Comparison of ENCODE assay signal across 19 cellular contexts in genomic region chr9:137952976-137953666, GRCh38.
DNase-seq lines count a peak whose midpoint lies in the region; FAIRE-seq and TF ChIP-seq lines count a peak whose summit lies in the region.
"Had no signal": no experiment of that assay in that cellular context is flagged by ENCODE, and none has a peak within 500 bp of the region (broad histone marks: within the 10 kb centered on the region; RNA-seq: fewer than 3 reads in every experiment).

No MANE protein-coding gene starts in this region.

- H3F3A ChIP-seq in smooth muscle cell (ENCODE audit: low read depth): no peaks in the 10 kb centered on the region

- DNase-seq in activated CD8-positive, alpha-beta memory T cell treated with anti-CD3 and anti-CD28 coated beads for 24 hours: peak; percentile 17
- no peak for DNase-seq in activated CD8-positive, alpha-beta memory T cell treated with anti-CD3 and anti-CD28 coated beads, Interleukin-2, amount 50 U/mL, for 48 hours
- peak; percentile 12 for DNase-seq in GM13976 (ENCODE audit: low spot score)
- peak; percentile 16 for DNase-seq in cerebellar cortex (ENCODE audit: low spot score)
- DNase-seq in osteoblast (ENCODE audit: insufficient read length, low spot score, missing footprints): peak; percentile 53
- no peak for DNase-seq in NCI-H1105 treated with DMSO at 0.1 percent for 48 hours (lab: John Stamatoyannopoulos, UW)
- no peak for DNase-seq in smooth muscle cell (lab: John Stamatoyannopoulos, UW; ENCODE audit: unreplicated experiment)
- DNase-seq in GM19239 (ENCODE audit: insufficient read length, low spot score): no peak
- DNase-seq: 8988T, DND-41, KBM-7, NCI-H187 treated with DMSO at 0.1 percent for 48 hours, NCI-H2227 treated with DMSO at 0.1 percent for 48 hours, NCI-H524, NCI-H82, OCI-M1, SHP77 treated with DMSO at 0.1 percent for 48 hours had no signal

- no peaks in the 10 kb centered on the region for H3K79me2 ChIP-seq in osteoblast (ENCODE audit: insufficient read depth, low read length)
- H3K79me2 ChIP-seq in smooth muscle cell (ENCODE audit: low read depth): no peaks in the 10 kb centered on the region

- TF ChIP-seq CTCF in GM13976 (IDR thresholded peaks at IDR 0.05; ENCODE audit: borderline replicate concordance, control extremely low read depth, extremely low read depth, insufficient read depth, missing control alignments): no peak
- no peak for TF ChIP-seq CTCF in osteoblast (IDR thresholded peaks at IDR 0.05; ENCODE audit: extremely low read depth, low read depth, low read length)
- no peak for TF ChIP-seq CTCF in smooth muscle cell (IDR thresholded peaks at IDR 0.05; ENCODE audit: borderline replicate concordance, insufficient read depth, poor library complexity, severe bottlenecking)

- no peak overlapping the region for H3K9ac ChIP-seq in smooth muscle cell (ENCODE audit: low read depth)

- no peak for FAIRE-seq in GM19239 (lab: Jason Lieb, UNC)
- FAIRE-seq: G401.6, HepG2 had no signal

- H3K4me1 ChIP-seq in osteoblast (ENCODE audit: insufficient read depth, low read length): no peaks in the 10 kb centered on the region
- H3K4me1 ChIP-seq in smooth muscle cell (ENCODE audit: low read depth): no peaks in the 10 kb centered on the region

- H3K4me2 ChIP-seq in osteoblast (ENCODE audit: insufficient read depth, low read length): no peak overlapping the region
- no peak overlapping the region for H3K4me2 ChIP-seq in smooth muscle cell

- H3K4me3 ChIP-seq in osteoblast (ENCODE audit: insufficient read depth, low read length): no peak overlapping the region
- no peak overlapping the region for H3K4me3 ChIP-seq in smooth muscle cell

- in situ Hi-C loops in GM13976 (cut with MboI; ENCODE audit: low sequenced_read_pairs, unreplicated experiment): no loop called here

- H3K27me3 ChIP-seq in osteoblast (ENCODE audit: insufficient read depth, low read length): no peaks in the 10 kb centered on the region
- H3K27me3 ChIP-seq in smooth muscle cell (ENCODE audit: low read depth): no peaks in the 10 kb centered on the region

- 95% methylated on average over 12 of the region's 12 CpGs for WGBS in smooth muscle cell (ENCODE audit: low lambda C conversion rate)

- no peak overlapping the region for H3K27ac ChIP-seq in osteoblast (ENCODE audit: low read depth, low read length)
- no peak overlapping the region for H3K27ac ChIP-seq in smooth muscle cell (ENCODE audit: low read depth)

- H3K9me3 ChIP-seq in osteoblast (ENCODE audit: low read depth, low read length) (no peaks in the 10 kb centered on the region), smooth muscle cell (replicated peaks; ENCODE audit: low read depth) (no peaks in the 10 kb centered on the region)

- no peaks in the 10 kb centered on the region for H4K20me1 ChIP-seq in osteoblast (ENCODE audit: insufficient read depth, low read length)
- H4K20me1 ChIP-seq in smooth muscle cell (ENCODE audit: low read depth): no peaks in the 10 kb centered on the region

- H2AFZ ChIP-seq in osteoblast (ENCODE audit: low read length): no peak overlapping the region
- H2AFZ ChIP-seq in smooth muscle cell (ENCODE audit: low read depth): no peak overlapping the region

- H3K36me3 ChIP-seq in osteoblast (ENCODE audit: insufficient read depth, low read length) (no peaks in the 10 kb centered on the region), smooth muscle cell (ENCODE audit: low read depth) (no peaks in the 10 kb centered on the region)

Comparison
In these comparisons a context has a peak if more than half of its experiments do, and no peak if none do; other contexts are left out.
1. DNase-seq: peak in activated CD8-positive, alpha-beta memory T cell treated with anti-CD3 and anti-CD28 coated beads for 24 hours (single experiment), GM13976 (single experiment), cerebellar cortex (single experiment) and osteoblast (single experiment); none in activated CD8-positive, alpha-beta memory T cell treated with anti-CD3 and anti-CD28 coated beads, Interleukin-2, amount 50 U/mL, for 48 hours (single experiment), NCI-H1105 treated with DMSO at 0.1 percent for 48 hours (single experiment), smooth muscle cell (single experiment) and GM19239 (single experiment).